1 cellular context compared by ENCODE assay signal in the genomic region with DNA sequence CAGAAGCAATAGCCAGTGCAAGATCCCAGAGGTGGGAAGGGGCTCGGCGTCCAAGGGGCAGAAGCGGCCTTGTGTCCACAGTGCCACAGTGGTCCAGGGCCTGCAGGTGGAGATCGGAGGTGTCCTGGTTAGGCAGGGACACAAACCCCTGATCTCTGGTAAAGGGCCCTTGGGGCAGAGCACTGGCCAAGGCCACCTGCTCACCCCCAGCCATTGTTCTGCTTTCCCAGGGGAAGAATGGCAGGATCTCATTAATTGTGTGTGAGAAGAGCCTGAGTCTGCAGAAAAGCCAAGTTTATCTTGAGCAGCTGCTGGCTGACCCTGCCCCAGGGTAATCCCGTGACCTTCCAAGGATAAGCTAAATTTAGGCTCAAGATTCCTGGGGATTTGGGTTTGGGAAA.
TF ChIP-seq lines count a peak whose summit lies in the region.

No MANE protein-coding gene starts in this region.

TF ChIP-seq in HepG2, 621 proteins besides CTCF, POLR2A, EP300 and RAD21:
- TF ChIP-seq POLR2AphosphoS2 (IDR thresholded peaks at IDR 0.05; ENCODE audit: low read depth, low read length) (no peak), DMAP1 (CRISPR knock-in tag; IDR thresholded peaks at IDR 0.05) (no peak), ZMYM2 (CRISPR knock-in tag; IDR thresholded peaks at IDR 0.05) (no peak), EZH2 (conservative IDR thresholded peaks at IDR 0.05; ENCODE audit: low read depth, low read length) (no peak), ZNF614 (CRISPR knock-in tag; IDR thresholded peaks at IDR 0.05; ENCODE audit: borderline replicate concordance) (no peak), BORCS8-MEF2B (CRISPR knock-in tag; IDR thresholded peaks at IDR 0.05) (no peak), ZNF10 (CRISPR knock-in tag; IDR thresholded peaks at IDR 0.05; ENCODE audit: borderline replicate concordance, low read depth) (no peak), ZNF124 (CRISPR knock-in tag; IDR thresholded peaks at IDR 0.05) (no peak), ZFP36 (IDR thresholded peaks at IDR 0.05; ENCODE audit: borderline replicate concordance, low read depth, low read length, partially characterized antibody) (no peak), ZBTB42 (CRISPR knock-in tag; IDR thresholded peaks at IDR 0.05) (no peak), GPN1 (CRISPR knock-in tag; IDR thresholded peaks at IDR 0.05; ENCODE audit: borderline replicate concordance) (no peak), RARG (CRISPR knock-in tag; IDR thresholded peaks at IDR 0.05; ENCODE audit: low read depth) (no peak)
- TF ChIP-seq, protein P1, sequence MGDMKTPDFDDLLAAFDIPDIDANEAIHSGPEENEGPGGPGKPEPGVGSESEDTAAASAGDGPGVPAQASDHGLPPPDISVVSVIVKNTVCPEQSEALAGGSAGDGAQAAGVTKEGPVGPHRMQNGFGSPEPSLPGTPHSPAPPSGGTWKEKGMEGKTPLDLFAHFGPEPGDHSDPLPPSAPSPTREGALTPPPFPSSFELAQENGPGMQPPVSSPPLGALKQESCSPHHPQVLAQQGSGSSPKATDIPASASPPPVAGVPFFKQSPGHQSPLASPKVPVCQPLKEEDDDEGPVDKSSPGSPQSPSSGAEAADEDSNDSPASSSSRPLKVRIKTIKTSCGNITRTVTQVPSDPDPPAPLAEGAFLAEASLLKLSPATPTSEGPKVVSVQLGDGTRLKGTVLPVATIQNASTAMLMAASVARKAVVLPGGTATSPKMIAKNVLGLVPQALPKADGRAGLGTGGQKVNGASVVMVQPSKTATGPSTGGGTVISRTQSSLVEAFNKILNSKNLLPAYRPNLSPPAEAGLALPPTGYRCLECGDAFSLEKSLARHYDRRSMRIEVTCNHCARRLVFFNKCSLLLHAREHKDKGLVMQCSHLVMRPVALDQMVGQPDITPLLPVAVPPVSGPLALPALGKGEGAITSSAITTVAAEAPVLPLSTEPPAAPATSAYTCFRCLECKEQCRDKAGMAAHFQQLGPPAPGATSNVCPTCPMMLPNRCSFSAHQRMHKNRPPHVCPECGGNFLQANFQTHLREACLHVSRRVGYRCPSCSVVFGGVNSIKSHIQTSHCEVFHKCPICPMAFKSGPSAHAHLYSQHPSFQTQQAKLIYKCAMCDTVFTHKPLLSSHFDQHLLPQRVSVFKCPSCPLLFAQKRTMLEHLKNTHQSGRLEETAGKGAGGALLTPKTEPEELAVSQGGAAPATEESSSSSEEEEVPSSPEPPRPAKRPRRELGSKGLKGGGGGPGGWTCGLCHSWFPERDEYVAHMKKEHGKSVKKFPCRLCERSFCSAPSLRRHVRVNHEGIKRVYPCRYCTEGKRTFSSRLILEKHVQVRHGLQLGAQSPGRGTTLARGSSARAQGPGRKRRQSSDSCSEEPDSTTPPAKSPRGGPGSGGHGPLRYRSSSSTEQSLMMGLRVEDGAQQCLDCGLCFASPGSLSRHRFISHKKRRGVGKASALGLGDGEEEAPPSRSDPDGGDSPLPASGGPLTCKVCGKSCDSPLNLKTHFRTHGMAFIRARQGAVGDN (CRISPR knock-in tag; IDR thresholded peaks at IDR 0.05): no peak
- TF ChIP-seq, protein P2, sequence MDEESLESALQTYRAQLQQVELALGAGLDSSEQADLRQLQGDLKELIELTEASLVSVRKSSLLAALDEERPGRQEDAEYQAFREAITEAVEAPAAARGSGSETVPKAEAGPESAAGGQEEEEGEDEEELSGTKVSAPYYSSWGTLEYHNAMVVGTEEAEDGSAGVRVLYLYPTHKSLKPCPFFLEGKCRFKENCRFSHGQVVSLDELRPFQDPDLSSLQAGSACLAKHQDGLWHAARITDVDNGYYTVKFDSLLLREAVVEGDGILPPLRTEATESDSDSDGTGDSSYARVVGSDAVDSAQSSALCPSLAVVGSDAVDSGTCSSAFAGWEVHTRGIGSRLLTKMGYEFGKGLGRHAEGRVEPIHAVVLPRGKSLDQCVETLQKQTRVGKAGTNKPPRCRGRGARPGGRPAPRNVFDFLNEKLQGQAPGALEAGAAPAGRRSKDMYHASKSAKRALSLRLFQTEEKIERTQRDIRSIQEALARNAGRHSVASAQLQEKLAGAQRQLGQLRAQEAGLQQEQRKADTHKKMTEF (CRISPR knock-in tag; IDR thresholded peaks at IDR 0.05): no peak
